9 cellular contexts compared by ENCODE assay signal in the genomic region with DNA sequence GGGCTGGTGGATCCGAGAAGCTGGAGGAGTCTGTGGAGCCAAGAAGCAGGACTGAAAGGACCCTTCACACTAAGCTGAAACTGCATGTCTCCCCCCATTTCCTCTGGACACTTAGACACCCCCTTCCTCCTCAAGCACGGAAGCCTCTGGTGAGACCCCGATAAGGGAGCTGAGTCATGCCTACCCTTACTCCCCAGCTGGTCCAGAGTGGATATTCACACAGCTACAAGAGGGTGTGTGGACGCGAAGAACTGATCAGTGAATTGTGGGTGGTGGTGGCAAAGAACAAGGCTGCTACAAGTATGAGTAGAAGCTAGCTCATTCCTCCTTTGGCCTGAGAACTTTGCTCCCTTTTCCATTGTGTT.
DNase-seq lines count a peak whose midpoint lies in the region; ATAC-seq and TF ChIP-seq lines count a peak whose summit lies in the region.
"Had no signal": no experiment of that assay in that cellular context is flagged by ENCODE, and none has a peak within 500 bp of the region (broad histone marks: within the 10 kb centered on the region; RNA-seq: fewer than 3 reads in every experiment).

No MANE protein-coding gene starts in this region.

- H3K4me1 ChIP-seq in DND-41 (ENCODE audit: insufficient read depth, low read length): peaks cover 44% of the 10 kb centered on the region

- peaks cover 68% of the 10 kb centered on the region for H3K79me2 ChIP-seq in DND-41 (ENCODE audit: insufficient read depth, low read length)

- peaks cover 51% of the 10 kb centered on the region for H4K20me1 ChIP-seq in DND-41 (ENCODE audit: insufficient read depth, low read length)

- no peak overlapping the region for H2AFZ ChIP-seq in DND-41 (ENCODE audit: low read depth, low read length)

- CTCF ChIA-PET in RWPE1 (lab: Yijun Ruan, JAX): interaction anchor here (0.6 to 1.8 kb wide), 2 partner anchors 29 to 32 kb away, joined by 4 to 8 read pairs; no protein-coding TSS in a partner anchor

- no peak for DNase-seq in DND-41
- DNase-seq in RWPE1 (ENCODE audit: low spot score): no peak
- no peak for DNase-seq in fibroblast of pulmonary artery (ENCODE audit: low read depth)
- no peak for DNase-seq in skeletal muscle cell (ENCODE audit: low read depth)
- DNase-seq in stimulated activated CD4-positive, alpha-beta T cell treated with anti-CD3 and anti-CD28 coated beads, Interleukin-2, amount 100 ng/mL, for 48 hours: no peak
- DNase-seq in NCI-H187 (lab: John Stamatoyannopoulos, UW): no peak
- no peak for DNase-seq in central memory CD4-positive, alpha-beta T cell
- DNase-seq: GOT3 had no signal

- H3K9me3 ChIP-seq in DND-41 (ENCODE audit: insufficient read depth, low read length, severe bottlenecking): no peaks in the 10 kb centered on the region

- no peak overlapping the region; the same call in 1 of the 2 replicates for H3K9ac ChIP-seq in DND-41 (ENCODE audit: low read depth, low read length)

- H3K4me3 ChIP-seq in DND-41 (ENCODE audit: low read depth in 1 of 2, low read length in 2 of 2) (no peak overlapping the region), fibroblast of pulmonary artery (replicated peaks; ENCODE audit: low read depth, low read length) (peak overlapping the region; percentile 92), skeletal muscle cell (ENCODE audit: low read depth, low read length) (peak overlapping the region; percentile 90)

- TF ChIP-seq CTCF in DND-41 (IDR thresholded peaks at IDR 0.05; ENCODE audit: borderline replicate concordance, extremely low read depth, low read length, poor library complexity, severe bottlenecking) (no peak), RWPE1 (conservative IDR thresholded peaks at IDR 0.05; ENCODE audit: low read depth) (no peak), fibroblast of pulmonary artery (IDR thresholded peaks at IDR 0.05; ENCODE audit: low read length, missing control alignments) (no peak)

- POLR2A ChIA-PET in RWPE1 (lab: Yijun Ruan, JAX; ENCODE audit: low non-redundant PET): no interaction called here

- peak overlapping the region; percentile 36 for H3K27ac ChIP-seq in DND-41 (ENCODE audit: low read length)
- peak overlapping the region; percentile 76 for H3K27ac ChIP-seq in RWPE1

- no peak for ATAC-seq in DND-41 (ENCODE audit: insufficient read depth, low read depth)
- ATAC-seq in HG02623 (IDR thresholded peaks at IDR 0.05; ENCODE audit: unreplicated experiment): no peak

- no peaks in the 10 kb centered on the region for H3K27me3 ChIP-seq in DND-41 (ENCODE audit: insufficient read depth, low read length, poor library complexity)

- peak overlapping the region; percentile 93; the same call in 1 of the 2 replicates for H3K4me2 ChIP-seq in DND-41 (ENCODE audit: insufficient read depth, low read length)

- H3K36me3 ChIP-seq in DND-41 (ENCODE audit: insufficient read depth, low read length): peaks cover 61% of the 10 kb centered on the region

Comparison
In these comparisons a context has a peak if more than half of its experiments do, and no peak if none do; other contexts are left out.
1. H3K4me3 ChIP-seq: peak in fibroblast of pulmonary artery (single experiment) and skeletal muscle cell (single experiment); none in DND-41 (0 of 2).